Comparison of ENCODE assay signal across 8 cellular contexts in the genomic region with DNA sequence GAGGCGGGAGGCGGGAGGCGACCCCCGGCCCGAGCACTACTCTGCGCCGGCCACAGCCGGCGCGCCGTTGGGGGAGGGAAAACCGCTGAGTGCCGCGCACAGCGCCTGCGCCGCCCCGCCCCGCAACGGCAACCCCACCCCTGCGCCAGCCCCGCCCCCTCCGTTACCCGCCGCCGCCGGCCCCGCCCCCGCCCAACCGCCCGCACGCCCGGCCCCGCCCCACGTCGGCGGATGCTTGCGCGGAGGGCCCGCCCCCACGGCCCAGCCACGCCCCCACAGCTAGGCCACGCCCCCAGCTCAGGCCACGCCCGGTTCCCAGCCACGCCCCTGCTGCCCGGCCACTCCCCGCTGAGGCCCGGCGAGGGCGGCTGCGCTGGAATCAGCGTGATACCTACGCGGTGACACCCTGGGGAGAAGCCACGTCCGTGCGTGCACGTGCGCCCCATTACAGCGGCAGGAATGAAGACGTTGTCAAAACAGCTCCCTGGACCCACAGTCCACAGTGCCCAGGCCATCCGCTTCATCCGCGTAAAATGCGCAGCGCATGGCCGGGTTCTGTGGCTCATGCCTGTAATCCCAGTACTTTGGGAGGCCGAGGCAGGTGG. TPM values are rescaled to one million over a fixed set of nuclear protein-coding genes. Genes with fewer than 3 reads are reported as not detected.
A peak's percentile ranks its signal among the peaks of the same experiment; 100 is the strongest.
DNase-seq lines count a peak whose midpoint lies in the region; ATAC-seq and TF ChIP-seq lines count a peak whose summit lies in the region.

A gene (minus strand): TSS at position 91 of the 605 bp plus-strand sequence. CDS start 152 bp downstream, outside the sequence.

- peaks cover 26% of the 10 kb centered on the region for H3K4me1 ChIP-seq in OCI-LY1 (ENCODE audit: insufficient read depth, low read length, severe bottlenecking)
- H3K4me1 ChIP-seq in mucosa of descending colon (ENCODE audit: low read depth), result peaks cover 7% of the 10 kb centered on the region

- H3K9me2 ChIP-seq in OCI-LY1 (ENCODE audit: low read depth, low read length), result no peaks in the 10 kb centered on the region

- CTCF ChIA-PET in BJ (lab: Yijun Ruan, JAX), result no interaction called here

- DNase-seq in BJ (ENCODE audit: low read depth) (no peak), HK-2 (ENCODE audit: unreplicated experiment) (peak; percentile 100), activated T-cell treated with anti-CD3 and anti-CD28 coated beads for 1 hour (ENCODE audit: low read depth) (peak; percentile 94), epithelial cell of proximal tubule (ENCODE audit: low read depth) (no peak), mucosa of descending colon (peak; percentile 89 to 97 (median 93))
- DNase-seq in stimulated activated CD8-positive, alpha-beta memory T cell treated with anti-CD3 and anti-CD28 coated beads, Interleukin-4, amount 100 ng/mL, for 24 hours (ENCODE audit: low read depth), result peak; percentile 86

- H3K27ac ChIP-seq in OCI-LY1 (ENCODE audit: low read depth, low read length, poor library complexity, severe bottlenecking), result no peak within 1 kb of the TSS

- H2AFZ ChIP-seq in OCI-LY1 (ENCODE audit: low read length), result no peak within 1 kb of the TSS

- TF ChIP-seq CTCF in BJ (IDR thresholded peaks at IDR 0.05; ENCODE audit: insufficient read depth, low read depth, low read length) (no peak), OCI-LY1 (IDR thresholded peaks at IDR 0.05; ENCODE audit: low read length) (no peak), epithelial cell of proximal tubule (conservative IDR thresholded peaks at IDR 0.05; ENCODE audit: low read depth, low read length) (no peak), mucosa of descending colon (IDR thresholded peaks at IDR 0.05) (no peak)

- H3F3A ChIP-seq in OCI-LY1 (ENCODE audit: insufficient read depth, low read length), result no peaks in the 10 kb centered on the region

- H3K4me2 ChIP-seq in OCI-LY1 (ENCODE audit: low read length), result peak within 1 kb of the TSS; percentile 78

- H3K4me3 ChIP-seq in BJ (ENCODE audit: low read depth, low read length) (peak within 1 kb of the TSS; percentile 59), OCI-LY1 (ENCODE audit: low read depth, low read length, poor library complexity, severe bottlenecking) (peak within 1 kb of the TSS; percentile 69), epithelial cell of proximal tubule (ENCODE audit: low read depth, low read length) (peak within 1 kb of the TSS; percentile 50), mucosa of descending colon (peak within 1 kb of the TSS; percentile 22)

- POLR2A ChIA-PET in BJ (lab: Charles Lee), result no interaction called here

- intact Hi-C loops in mucosa of descending colon (cut with DNase I, micrococcal nuclease), result no loop called here

- ATAC-seq in GM19351 (IDR thresholded peaks at IDR 0.05; ENCODE audit: unreplicated experiment) (peak; percentile 67), mucosa of descending colon (peak; percentile 100)

- H3K9ac ChIP-seq in OCI-LY1 (ENCODE audit: low read length), result peak within 1 kb of the TSS; percentile 69

- H3K27me3 ChIP-seq in BJ (ENCODE audit: control insufficient read depth, insufficient read depth, low read length) (no peaks in the 10 kb centered on the region), OCI-LY1 (ENCODE audit: insufficient read depth, low read length) (no peaks in the 10 kb centered on the region; the same call in 1 of the 2 replicates)

- no peaks in the 10 kb centered on the region for H4K20me1 ChIP-seq in OCI-LY1 (ENCODE audit: insufficient read depth, low read length)

- peaks cover 5% of the 10 kb centered on the region for H3K79me2 ChIP-seq in OCI-LY1 (ENCODE audit: insufficient read depth, low read length)

- H3K36me3 ChIP-seq in BJ (ENCODE audit: control insufficient read depth, insufficient read depth, low read length) (peaks cover 7% of the 10 kb centered on the region), OCI-LY1 (ENCODE audit: insufficient read depth, low read length) (peaks cover 24% of the 10 kb centered on the region), mucosa of descending colon (ENCODE audit: low read depth) (no peaks in the 10 kb centered on the region)

- H3K9me3 ChIP-seq in OCI-LY1 (ENCODE audit: low read length) (no peaks in the 10 kb centered on the region), mucosa of descending colon (no peaks in the 10 kb centered on the region)

RNA-seq across cellular contexts. Expression of the gene that starts here (rescaled TPM):
- polyA plus RNA-seq in BJ (2011; rRNA removed), result 8.5 and 12.2 TPM in 2 replicates
- 3.6 and 4.3 TPM in 2 replicates for polyA minus RNA-seq in BJ (2011; rRNA and poly(A)+ RNA removed)
- total RNA-seq in epithelial cell of proximal tubule, result 5.7 and 7.2 TPM in 2 replicates
- 10 to 100 TPM in 1 of 3 donors, 1 to 10 TPM in 2; 4.3 to 13.3 (median 6.6) TPM for total RNA-seq in mucosa of descending colon

Comparison
In these comparisons a context has a peak if more than half of its experiments do, and no peak if none do; other contexts are left out.
1. DNase-seq: peak in HK-2 (single experiment), activated T-cell treated with anti-CD3 and anti-CD28 coated beads for 1 hour (single experiment), mucosa of descending colon (3 of 3) and stimulated activated CD8-positive, alpha-beta memory T cell treated with anti-CD3 and anti-CD28 coated beads, Interleukin-4, amount 100 ng/mL, for 24 hours (single experiment); none in BJ (single experiment) and epithelial cell of proximal tubule (single experiment).
2. Peak in every context shown above with its lines, with median percentiles within 50 percentile points of each other: H3K4me3 ChIP-seq.